1 cellular context compared by ENCODE assay signal in the genomic region with DNA sequence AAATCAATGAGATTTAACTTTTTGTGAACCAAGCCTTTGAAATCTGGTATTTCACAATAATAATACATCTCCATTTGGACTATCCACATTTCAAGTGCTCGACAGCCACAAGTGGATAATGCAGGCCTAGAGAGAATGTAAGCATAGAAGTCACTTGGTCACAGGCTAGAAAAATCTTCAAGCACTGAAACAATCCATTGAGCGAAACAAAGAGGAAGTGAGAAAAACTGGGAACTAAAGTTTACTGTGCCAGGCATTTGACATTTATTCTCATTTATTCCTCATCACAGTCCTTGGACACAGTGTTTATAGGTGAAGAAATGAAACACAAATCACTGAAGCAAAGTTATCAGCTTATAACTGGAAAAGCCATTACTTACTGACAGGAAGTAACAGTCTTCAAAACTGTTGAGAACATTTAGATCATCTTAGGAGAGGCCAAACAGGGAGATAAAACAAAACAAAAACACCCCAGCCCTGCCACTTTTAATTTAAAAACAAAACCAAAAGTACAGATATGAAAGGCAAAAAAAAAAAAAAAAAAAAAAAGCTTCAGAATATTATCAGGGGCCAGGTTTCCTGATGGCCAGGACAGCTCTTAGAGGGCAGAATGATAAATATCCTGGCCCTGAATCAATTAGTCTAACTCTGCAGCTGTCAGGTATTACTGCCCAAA.
TF ChIP-seq lines count a peak whose summit lies in the region.

No MANE protein-coding gene starts in this region.

TF ChIP-seq in SK-N-SH treated with all-trans-retinoic acid at 6 μM for 48 hours, 23 proteins besides CTCF, POLR2A, EP300 and RAD21 (continued from another document):
- TF ChIP-seq ESRRG (CRISPR knock-in tag; IDR thresholded peaks at IDR 0.05) (no peak), ZNF8 (CRISPR knock-in tag; IDR thresholded peaks at IDR 0.05) (no peak), ZNF70 (CRISPR knock-in tag; IDR thresholded peaks at IDR 0.05) (no peak), ARNTL (CRISPR knock-in tag; IDR thresholded peaks at IDR 0.05; ENCODE audit: borderline replicate concordance, low read depth) (no peak), ZFP30 (CRISPR knock-in tag; IDR thresholded peaks at IDR 0.05) (no peak), TOX (CRISPR knock-in tag; IDR thresholded peaks at IDR 0.05; ENCODE audit: borderline replicate concordance) (no peak), ZC3H10 (CRISPR knock-in tag; IDR thresholded peaks at IDR 0.05) (no peak), TCF4 (CRISPR knock-in tag; IDR thresholded peaks at IDR 0.05; ENCODE audit: borderline replicate concordance) (no peak), ZNF565 (CRISPR knock-in tag; conservative IDR thresholded peaks at IDR 0.05; ENCODE audit: low read depth) (no peak), CSDC2 (CRISPR knock-in tag; IDR thresholded peaks at IDR 0.05) (no peak), PPARA (CRISPR knock-in tag; IDR thresholded peaks at IDR 0.05; ENCODE audit: borderline replicate concordance) (no peak)
- TF ChIP-seq, protein P1, sequence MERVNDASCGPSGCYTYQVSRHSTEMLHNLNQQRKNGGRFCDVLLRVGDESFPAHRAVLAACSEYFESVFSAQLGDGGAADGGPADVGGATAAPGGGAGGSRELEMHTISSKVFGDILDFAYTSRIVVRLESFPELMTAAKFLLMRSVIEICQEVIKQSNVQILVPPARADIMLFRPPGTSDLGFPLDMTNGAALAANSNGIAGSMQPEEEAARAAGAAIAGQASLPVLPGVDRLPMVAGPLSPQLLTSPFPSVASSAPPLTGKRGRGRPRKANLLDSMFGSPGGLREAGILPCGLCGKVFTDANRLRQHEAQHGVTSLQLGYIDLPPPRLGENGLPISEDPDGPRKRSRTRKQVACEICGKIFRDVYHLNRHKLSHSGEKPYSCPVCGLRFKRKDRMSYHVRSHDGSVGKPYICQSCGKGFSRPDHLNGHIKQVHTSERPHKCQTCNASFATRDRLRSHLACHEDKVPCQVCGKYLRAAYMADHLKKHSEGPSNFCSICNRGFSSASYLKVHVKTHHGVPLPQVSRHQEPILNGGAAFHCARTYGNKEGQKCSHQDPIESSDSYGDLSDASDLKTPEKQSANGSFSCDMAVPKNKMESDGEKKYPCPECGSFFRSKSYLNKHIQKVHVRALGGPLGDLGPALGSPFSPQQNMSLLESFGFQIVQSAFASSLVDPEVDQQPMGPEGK (CRISPR knock-in tag; IDR thresholded peaks at IDR 0.05; ENCODE audit: borderline replicate concordance): no peak
